Comparison of ENCODE assay signal across 33 cellular contexts in the genomic region with DNA sequence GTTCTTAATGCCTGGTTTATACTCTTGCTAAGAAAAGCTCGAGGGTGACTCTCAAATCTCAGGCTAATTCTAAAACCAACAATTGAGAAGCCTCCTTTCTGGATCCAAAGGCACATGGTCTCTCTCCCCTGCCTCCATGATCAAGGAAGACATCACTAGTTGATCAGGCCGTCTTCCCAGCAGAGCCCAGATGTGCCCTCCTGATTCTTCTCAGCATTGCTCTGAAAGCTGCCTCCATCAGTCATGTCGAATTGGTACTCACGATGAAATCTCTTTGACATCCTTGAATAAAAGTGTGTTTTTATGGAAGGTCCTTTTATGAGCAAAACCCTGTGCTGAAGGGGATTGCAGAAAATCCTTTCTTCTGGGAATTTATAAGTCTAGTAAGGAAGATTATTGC.
"Had no signal": no experiment of that assay in that cellular context is flagged by ENCODE, and none has a peak within 500 bp of the region (broad histone marks: within the 10 kb centered on the region; RNA-seq: fewer than 3 reads in every experiment).

No MANE protein-coding gene starts in this region.

- H3K9me3 ChIP-seq: adrenal gland, body of pancreas, breast epithelium had no signal

- FAIRE-seq: astrocyte, TTC549 had no signal

- H3K27me3 ChIP-seq: adrenal gland, body of pancreas, brain microvascular endothelial cell, breast epithelium had no signal

- H3K4me3 ChIP-seq: adrenal gland, body of pancreas, breast epithelium had no signal

- H3K36me3 ChIP-seq: adrenal gland, brain microvascular endothelial cell, breast epithelium had no signal

- ATAC-seq: activated CD8-positive, alpha-beta T cell treated with anti-CD3 and anti-CD28 coated beads for 36 hours; activated naive CD4-positive, alpha-beta T cell treated with anti-CD3 and anti-CD28 coated beads, Interleukin-2, amount 50 U/mL, for 72 hours; activated T-cell treated with anti-CD3 and anti-CD28 coated beads, Interleukin-2, amount 50 U/mL, for 4 hours; activated T-cell treated with anti-CD3 and anti-CD28 coated beads, Interleukin-2, amount 50 U/mL, for 72 hours; activated T-helper 17 cell treated with anti-CD3 and anti-CD28 coated beads, Interleukin-2, amount 50 U/mL, for 72 hours; body of pancreas had no signal

- DNase-seq: activated B cell treated with CpG ODN at 0.5 μM for 24 hours; activated CD4-positive, alpha-beta memory T cell treated with anti-CD3 and anti-CD28 coated beads for 36 hours; activated CD4-positive, alpha-beta T cell treated with anti-CD3 and anti-CD28 coated beads for 4 hours; activated CD4-positive, alpha-beta T cell treated with anti-CD3 and anti-CD28 coated beads, Interleukin-2, amount 10 ng/mL, durations not matched to agents 24 days and 14 days; activated CD4-positive, alpha-beta T cell treated with anti-CD3 and anti-CD28 coated beads, Interleukin-2, amount 50 U/mL, for 1 hour; activated CD4-positive, alpha-beta T cell treated with anti-CD3 and anti-CD28 coated beads, Interleukin-2, amount 50 U/mL, for 4 hours; activated CD4-positive, CD25-positive, alpha-beta regulatory T cell treated with anti-CD3 and anti-CD28 coated beads, Interleukin-2, amount 50 U/mL, for 72 hours; activated CD8-positive, alpha-beta memory T cell treated with anti-CD3 and anti-CD28 coated beads, Interleukin-2, amount 50 U/mL, for 4 hours; activated CD8-positive, alpha-beta T cell treated with anti-CD3 and anti-CD28 coated beads for 36 hours; activated effector memory CD4-positive, alpha-beta T cell treated with anti-CD3 and anti-CD28 coated beads, Interleukin-2, amount 50 U/mL, for 16 hours; activated gamma-delta T cell treated with Interleukin-2 at 50 U/mL for 16 hours; activated naive CD4-positive, alpha-beta T cell; activated naive CD4-positive, alpha-beta T cell treated with anti-CD3 and anti-CD28 coated beads for 36 hours; activated naive CD4-positive, alpha-beta T cell treated with anti-CD3 and anti-CD28 coated beads, Interleukin-2, amount 50 U/mL, for 16 hours; activated naive CD8-positive, alpha-beta T cell treated with anti-CD3 and anti-CD28 coated beads for 36 hours; activated T-cell treated with anti-CD3 and anti-CD28 coated beads for 4 hours; activated T-cell treated with anti-CD3 and anti-CD28 coated beads, Interleukin-2, amount 50 U/mL, for 1 hour; activated T-cell treated with anti-CD3 and anti-CD28 coated beads, Interleukin-2, amount 50 U/mL, for 4 hours; activated T-cell treated with anti-CD3 and anti-CD28 coated beads, Interleukin-2, amount 50 U/mL, for 72 hours; adrenal gland; amniotic stem cell; aorta; body of pancreas; brain microvascular endothelial cell; central memory CD4-positive, alpha-beta T cell; T-helper 2 cell; T-helper 9 cell had no signal

- H3K27ac ChIP-seq: adrenal gland, body of pancreas, brain microvascular endothelial cell, breast epithelium, VCaP had no signal
